Comparison of ENCODE assay signal across 10 cellular contexts in the genomic region with DNA sequence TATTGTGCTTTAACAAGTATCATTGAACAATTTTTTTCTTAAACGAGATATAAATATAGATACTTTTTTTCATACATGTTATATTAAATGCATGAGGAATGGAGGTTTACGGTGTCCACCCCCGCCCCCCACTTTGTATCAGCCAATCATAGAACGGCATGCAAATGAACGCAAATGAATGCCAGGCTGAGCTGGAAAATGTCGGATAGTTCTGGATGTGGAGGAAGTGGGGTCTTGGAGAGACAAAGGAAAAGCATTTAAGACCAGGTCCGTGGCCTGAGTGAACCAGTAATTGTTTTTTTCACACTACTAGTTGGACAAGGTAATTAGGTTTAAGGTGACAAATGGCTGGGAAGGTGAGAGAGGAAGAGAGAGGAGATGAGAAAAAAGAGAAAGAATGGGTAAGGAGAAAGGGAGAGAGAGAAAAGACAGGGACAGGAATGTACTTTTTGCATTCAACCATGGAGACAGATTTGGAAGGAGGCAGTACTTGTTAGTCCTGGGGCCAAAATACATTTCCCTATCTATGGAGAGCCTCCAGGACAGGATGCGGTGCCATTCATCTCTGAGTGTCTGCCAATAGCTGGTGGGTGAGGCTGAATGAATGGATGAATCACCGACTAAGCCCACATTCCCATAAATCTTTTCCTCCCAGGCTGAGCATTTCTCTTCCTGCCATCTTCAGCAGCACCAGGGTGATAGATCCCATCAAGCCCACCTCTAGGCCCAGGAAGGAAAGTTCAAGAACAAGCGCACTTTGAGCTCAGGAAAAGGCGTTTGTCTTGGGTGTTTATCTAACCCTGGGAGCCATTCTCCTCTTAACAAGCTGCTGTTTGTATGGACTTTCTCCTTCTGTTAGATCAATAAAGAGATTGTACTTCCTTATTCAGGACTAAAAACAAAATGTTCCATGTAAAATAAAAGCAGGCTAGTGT. TPM values are rescaled to one million over a fixed set of nuclear protein-coding genes. Genes with fewer than 3 reads are reported as not detected.
A peak's percentile ranks its signal among the peaks of the same experiment; 100 is the strongest.
DNase-seq lines count a peak whose midpoint lies in the region; ATAC-seq and TF ChIP-seq lines count a peak whose summit lies in the region.
"Had no signal": no experiment of that assay in that cellular context is flagged by ENCODE, and none has a peak within 500 bp of the region (broad histone marks: within the 10 kb centered on the region; RNA-seq: fewer than 3 reads in every experiment).

No MANE protein-coding gene starts in this region.

- H3K36me3 Mint-ChIP-seq in Caco-2 (ENCODE audit: insufficient read depth, unreplicated experiment) (peaks cover 10% of the 10 kb centered on the region), chondrocyte (ENCODE audit: low read depth) (no peaks in the 10 kb centered on the region)

- H3K4me3 ChIP-seq in Caco-2 (ENCODE audit: low read depth, low read length) = no peak overlapping the region
- H3K4me3 ChIP-seq in muscle layer of duodenum (ENCODE audit: low read depth in 1 of 2, low read length in 2 of 2) = no peak overlapping the region
- H3K4me3 ChIP-seq: body of pancreas had no signal

- POLR2A ChIA-PET in Caco-2 (lab: Charles Lee) = interaction anchor here (0.5 kb wide), 1 partner anchor 23 kb away, joined by 3 read pairs; no protein-coding TSS in a partner anchor

- no peak for TF ChIP-seq CTCF in Caco-2 (IDR thresholded peaks at IDR 0.05; ENCODE audit: insufficient read depth in 1 of 2, low read depth in 1 of 2, low read length in 1 of 2, severe bottlenecking in 1 of 2, unreplicated experiment in 1 of 2)
- no peak for TF ChIP-seq CTCF in chondrocyte (IDR thresholded peaks at IDR 0.05)

- BruUV-seq in Caco-2 (replicated peaks; lab: Mats Ljungman, UMichigan) = no TSS peak

- H3K36me3 ChIP-seq in Caco-2 (ENCODE audit: control insufficient read depth, insufficient read depth, low read length) (no peaks in the 10 kb centered on the region), muscle layer of duodenum (ENCODE audit: control insufficient read depth in 1 of 2, insufficient read depth in 2 of 2, low read length in 2 of 2) (no peaks in the 10 kb centered on the region)

- H3K4me3 Mint-ChIP-seq in Caco-2 (ENCODE audit: unreplicated experiment) (peak overlapping the region; percentile 97), chondrocyte (ENCODE audit: unreplicated experiment) (peak overlapping the region; percentile 13)

- CTCF ChIA-PET in Caco-2 (lab: Charles Lee) = interaction anchor here (1.4 kb wide), 1 partner anchor 338 kb away, joined by 4 read pairs; no protein-coding TSS in a partner anchor

- H3K4me1 Mint-ChIP-seq in Caco-2 (ENCODE audit: low read depth, unreplicated experiment) (peaks cover 33% of the 10 kb centered on the region), chondrocyte (ENCODE audit: low read depth) (peaks cover 39% of the 10 kb centered on the region)

- H3K9me3 ChIP-seq in Caco-2 (no peaks in the 10 kb centered on the region), muscle layer of duodenum (ENCODE audit: control insufficient read depth in 1 of 2, low read length in 2 of 2) (no peaks in the 10 kb centered on the region)
- H3K9me3 ChIP-seq: body of pancreas had no signal

- intact Hi-C loops in Caco-2 (cut with micrococcal nuclease; ENCODE audit: unreplicated experiment) = no loop called here

- H3K27ac Mint-ChIP-seq in Caco-2 (ENCODE audit: unreplicated experiment) (peak overlapping the region; percentile 97), chondrocyte (ENCODE audit: unreplicated experiment) (peak overlapping the region; percentile 53)

- H3K27me3 Mint-ChIP-seq in Caco-2 (ENCODE audit: insufficient read depth, unreplicated experiment) (no peaks in the 10 kb centered on the region), chondrocyte (ENCODE audit: low read depth) (no peaks in the 10 kb centered on the region)

- H3K4me1 ChIP-seq in Caco-2 (peaks cover 30% of the 10 kb centered on the region), muscle layer of duodenum (ENCODE audit: control insufficient read depth in 1 of 2, insufficient read depth in 2 of 2, low read length in 2 of 2) (peaks cover 4 to 16% of the 10 kb centered on the region in 2 donors)

- peak overlapping the region; percentile 88 for H3K27ac ChIP-seq in muscle layer of duodenum (ENCODE audit: low read length)

- ATAC-seq in GM18498 (IDR thresholded peaks at IDR 0.05; ENCODE audit: unreplicated experiment) = no peak
- no peak for ATAC-seq in GM19463 (IDR thresholded peaks at IDR 0.05; ENCODE audit: unreplicated experiment)
- ATAC-seq: body of pancreas had no signal

- H3K9me3 Mint-ChIP-seq in Caco-2 (ENCODE audit: unreplicated experiment) (no peaks in the 10 kb centered on the region), chondrocyte (ENCODE audit: low read depth) (no peaks in the 10 kb centered on the region)

- H3K27me3 ChIP-seq in Caco-2 (replicated peaks; ENCODE audit: control insufficient read depth, insufficient read depth, low read length) (no peaks in the 10 kb centered on the region), muscle layer of duodenum (ENCODE audit: low read depth, low read length) (no peaks in the 10 kb centered on the region)
- H3K27me3 ChIP-seq: body of pancreas had no signal

- DNase-seq in Caco-2 (no peak), M059J (ENCODE audit: low read depth) (peak; percentile 95), chondrocyte (ENCODE audit: low spot score) (no peak), activated gamma-delta T cell (lab: John Stamatoyannopoulos, UW) (no peak)
- DNase-seq in effector CD4-positive, alpha-beta T cell = no peak
- DNase-seq: body of pancreas, MV-4-11 had no signal

RNA-seq across cellular contexts. Expression of gene RAD18, which starts 1.4 kb away (rescaled TPM):
- total RNA-seq in Caco-2 (2022) (19.3 and 20.8 TPM in 2 replicates), chondrocyte (9.1 to 22.2 TPM (median 9.7 TPM) in 3 replicates)
- total RNA-seq in M059J (2014; rRNA removed; shearing (Covaris generic)) = 14.2 and 18.0 TPM in 2 replicates
